7 cellular contexts compared by ENCODE assay signal in genomic region chr19:10517760-10518443, GRCh38.
DNase-seq lines count a peak whose midpoint lies in the region; ATAC-seq lines count a peak whose summit lies in the region.

No MANE protein-coding gene starts in this region.

- H3K27me3 Mint-ChIP-seq in stimulated activated memory B cell treated with anti-CD40 and anti-IgM and Interleukin-4, amounts not matched to agents 10 μg/mL and 1 μg/mL and 100 μg/mL, for 72 hours: peaks cover 69% of the 10 kb centered on the region

- peak overlapping the region; percentile 16 for H3K4me3 Mint-ChIP-seq in stimulated activated memory B cell treated with anti-CD40 and anti-IgM and Interleukin-4, amounts not matched to agents 10 μg/mL and 1 μg/mL and 100 μg/mL, for 72 hours

- no peaks in the 10 kb centered on the region for H3K36me3 ChIP-seq in iPS-18a (ENCODE audit: control insufficient read depth, low read depth, low read length)

- no peaks in the 10 kb centered on the region for H3K9me3 ChIP-seq in iPS-18a (ENCODE audit: control insufficient read depth, low read depth, low read length)

- no peaks in the 10 kb centered on the region for H3K36me3 Mint-ChIP-seq in stimulated activated memory B cell treated with anti-CD40 and anti-IgM and Interleukin-4, amounts not matched to agents 10 μg/mL and 1 μg/mL and 100 μg/mL, for 72 hours

- H3K27me3 ChIP-seq in iPS-18a (ENCODE audit: control insufficient read depth, insufficient read depth, low read length): peaks cover 71% of the 10 kb centered on the region

- peak; percentile 69 for DNase-seq in ELF-1 (ENCODE audit: low read depth, low spot score)
- DNase-seq in NCI-H1105 treated with DMSO at 0.1 percent for 48 hours (lab: John Stamatoyannopoulos, UW): peak; percentile 42
- DNase-seq in amygdala (lab: John Stamatoyannopoulos, UW): peak in 37 of 56 donors; percentile 30 to 86 (median 63)
- no peak for DNase-seq in KG1 (lab: John Stamatoyannopoulos, UW)
- DNase-seq in HPDE6-E6E7 (ENCODE audit: extremely low spot score): no peak

- peaks cover 39% of the 10 kb centered on the region for H3K4me1 Mint-ChIP-seq in stimulated activated memory B cell treated with anti-CD40 and anti-IgM and Interleukin-4, amounts not matched to agents 10 μg/mL and 1 μg/mL and 100 μg/mL, for 72 hours

- H3K27ac ChIP-seq in iPS-18a (ENCODE audit: low read length): no peak overlapping the region

- no peak for ATAC-seq in stimulated activated memory B cell treated with anti-CD40 and anti-IgM and Interleukin-4, amounts not matched to agents 10 μg/mL and 1 μg/mL and 100 μg/mL, for 72 hours

- no peak overlapping the region for H3K27ac Mint-ChIP-seq in stimulated activated memory B cell treated with anti-CD40 and anti-IgM and Interleukin-4, amounts not matched to agents 10 μg/mL and 1 μg/mL and 100 μg/mL, for 72 hours

- peak overlapping the region; percentile 44 for H3K4me3 ChIP-seq in iPS-18a (ENCODE audit: low read length)

- no peak overlapping the region for H3K9ac ChIP-seq in iPS-18a (ENCODE audit: low read length)

- H3K4me1 ChIP-seq in iPS-18a (ENCODE audit: control insufficient read depth, low read depth, low read length): peaks cover 14% of the 10 kb centered on the region

- H3K9me3 Mint-ChIP-seq in stimulated activated memory B cell treated with anti-CD40 and anti-IgM and Interleukin-4, amounts not matched to agents 10 μg/mL and 1 μg/mL and 100 μg/mL, for 72 hours: no peaks in the 10 kb centered on the region

Comparison
In these comparisons a context has a peak if more than half of its experiments do, and no peak if none do; other contexts are left out.
1. DNase-seq: peak in ELF-1 (single experiment), NCI-H1105 treated with DMSO at 0.1 percent for 48 hours (single experiment) and amygdala (37 of 56); none in KG1 (single experiment) and HPDE6-E6E7 (single experiment).